ENCODE assay signal across 10 cellular contexts in genomic region chrX:106952988-106953387, GRCh38. TPM values are rescaled to one million over a fixed set of nuclear protein-coding genes. Genes with fewer than 3 reads are reported as not detected.
A peak's percentile ranks its signal among the peaks of the same experiment; 100 is the strongest.
DNase-seq lines count a peak whose midpoint lies in the region; ATAC-seq and TF ChIP-seq lines count a peak whose summit lies in the region.
"Had no signal": no experiment of that assay in that cellular context is flagged by ENCODE, and none has a peak within 500 bp of the region (broad histone marks: within the 10 kb centered on the region; RNA-seq: fewer than 3 reads in every experiment).

No MANE protein-coding gene starts in this region.

- no peaks in the 10 kb centered on the region for H3K9me3 Mint-ChIP-seq in activated CD8-positive, alpha-beta memory T cell treated with anti-CD3 and anti-CD28 coated beads, Interleukin-2, amount 10 ng/mL, durations not matched to agents 7 days and 5 days (ENCODE audit: low read depth)

- peak; percentile 32 for TF ChIP-seq RAD21 in IMR-90 (IDR thresholded peaks at IDR 0.05; ENCODE audit: low read length)

- no peak overlapping the region for H3K4me2 ChIP-seq in IMR-90 (ENCODE audit: low read depth, low read length)

- H2BK15ac ChIP-seq in IMR-90 (ENCODE audit: low read depth, low read length), result no peak overlapping the region

- BruUV-seq in IMR-90 (replicated peaks; lab: Mats Ljungman, UMichigan), result no TSS peak

- H3K27me3 ChIP-seq in BE2C, result no peaks in the 10 kb centered on the region
- H3K27me3 ChIP-seq in IMR-90 (ENCODE audit: control insufficient read depth, insufficient read depth, low read length), result no peaks in the 10 kb centered on the region; the same call in 1 of the 2 replicates

- H2AK9ac ChIP-seq in IMR-90 (replicated peaks; ENCODE audit: low read depth, low read length, poor library complexity), result no peak overlapping the region

- no peaks in the 10 kb centered on the region for H3K9me1 ChIP-seq in IMR-90 (ENCODE audit: insufficient read depth, low read length)

- H2BK20ac ChIP-seq in IMR-90 (ENCODE audit: low read depth, low read length), result no peak overlapping the region

- CTCF ChIA-PET in IMR-90 (lab: Yijun Ruan, JAX), result no interaction called here
- CTCF ChIA-PET in activated CD8-positive, alpha-beta memory T cell treated with anti-CD3 and anti-CD28 coated beads, Interleukin-2, amount 10 ng/mL, durations not matched to agents 7 days and 5 days (lab: Charles Lee), result no interaction called here

- H3K27ac ChIP-seq in IMR-90 (ENCODE audit: insufficient read depth, low read length), result no peak overlapping the region

- TF ChIP-seq CTCF in BE2C (IDR thresholded peaks at IDR 0.05; ENCODE audit: low read depth, low read length) (peak; percentile 11; the same call in 1 of the 2 replicates), IMR-90 (conservative IDR thresholded peaks at IDR 0.05; ENCODE audit: low read depth, low read length) (peak; percentile 43), astrocyte of the cerebellum (IDR thresholded peaks at IDR 0.05; ENCODE audit: low read depth, low read length, missing control alignments) (peak; percentile 26)

- H3K36me3 Mint-ChIP-seq in activated CD8-positive, alpha-beta memory T cell treated with anti-CD3 and anti-CD28 coated beads, Interleukin-2, amount 10 ng/mL, durations not matched to agents 7 days and 5 days, result peaks cover 1% of the 10 kb centered on the region

- ATAC-seq in IMR-90 (ENCODE audit: low read depth), result peak; percentile 28; the same call in 1 of the 2 replicates
- no peak for ATAC-seq in HG02623 (IDR thresholded peaks at IDR 0.05; ENCODE audit: unreplicated experiment)
- no peak for ATAC-seq in GM19455 (IDR thresholded peaks at IDR 0.05; ENCODE audit: unreplicated experiment)
- ATAC-seq in activated CD8-positive, alpha-beta memory T cell treated with anti-CD3 and anti-CD28 coated beads, Interleukin-2, amount 10 ng/mL, durations not matched to agents 7 days and 5 days, result no peak

- no peak overlapping the region for H4K91ac ChIP-seq in IMR-90 (ENCODE audit: insufficient read depth, low read depth, low read length)

- no peak overlapping the region for H4K8ac ChIP-seq in IMR-90 (ENCODE audit: low read depth in 2 of 2, low read length in 2 of 2)

- H2BK120ac ChIP-seq in IMR-90 (ENCODE audit: low read depth, low read length), result no peak overlapping the region

- no peak for DNase-seq in BE2C
- no peak for DNase-seq in IMR-90
- DNase-seq in astrocyte of the cerebellum (ENCODE audit: low read depth), result no peak
- DNase-seq in left kidney (ENCODE audit: low read depth, low spot score), result peak; percentile 5
- no peak for DNase-seq in AG08396 (ENCODE audit: low spot score)
- no peak for DNase-seq in activated CD8-positive, alpha-beta memory T cell treated with anti-CD3 and anti-CD28 coated beads, Interleukin-2, amount 10 ng/mL, durations not matched to agents 7 days and 5 days
- DNase-seq: NCI-H345, substantia nigra had no signal

- no peak overlapping the region for H3K18ac ChIP-seq in IMR-90 (ENCODE audit: low read depth, low read length)

- intact Hi-C loops in IMR-90 (cut with micrococcal nuclease), result loop anchor here (1.0 kb wide), 1 partner anchor 59 kb away; no protein-coding TSS in a partner anchor

- no peak for TF ChIP-seq POLR2A in IMR-90 (IDR thresholded peaks at IDR 0.05; ENCODE audit: low read depth, low read length)

- H3K27me3 Mint-ChIP-seq in activated CD8-positive, alpha-beta memory T cell treated with anti-CD3 and anti-CD28 coated beads, Interleukin-2, amount 10 ng/mL, durations not matched to agents 7 days and 5 days, result no peaks in the 10 kb centered on the region

- no peak overlapping the region for H3K9ac ChIP-seq in IMR-90 (ENCODE audit: low read depth, low read length)

- H3K79me1 ChIP-seq in IMR-90 (ENCODE audit: low read depth in 1 of 2, low read length in 2 of 2), result no peaks in the 10 kb centered on the region; a peak in 1 of 4 replicates

- H3K4me3 Mint-ChIP-seq in activated CD8-positive, alpha-beta memory T cell treated with anti-CD3 and anti-CD28 coated beads, Interleukin-2, amount 10 ng/mL, durations not matched to agents 7 days and 5 days, result no peak overlapping the region

- in situ Hi-C loops in IMR-90 (cut with MboI; ENCODE audit: low sequenced_read_pairs), result no loop called here
- in situ Hi-C loops in astrocyte of the cerebellum (cut with HindIII; ENCODE audit: low sequenced_read_pairs), result no loop called here

- POLR2A ChIA-PET in IMR-90 (lab: Charles Lee; ENCODE audit: unreplicated experiment), result no interaction called here

- no peak overlapping the region for H3K23ac ChIP-seq in IMR-90 (ENCODE audit: low read depth, low read length)

- no peak overlapping the region for H3K14ac ChIP-seq in IMR-90 (replicated peaks; ENCODE audit: low read depth, low read length)

- no peaks in the 10 kb centered on the region for H3K36me3 ChIP-seq in BE2C
- H3K36me3 ChIP-seq in IMR-90 (ENCODE audit: control insufficient read depth, insufficient read depth, low read length), result peaks cover 7% of the 10 kb centered on the region

- WGBS in IMR-90 (ENCODE audit: extremely low coverage in 2 of 2, insufficient read length in 1 of 2), 2 experiments, result no CpG with 5 or more reads among the region's 1 CpG

- dilution Hi-C loops in IMR-90 (cut with HindIII; ENCODE audit: low sequenced_read_pairs, unreplicated experiment), result no loop called here

- no peak overlapping the region for H3K56ac ChIP-seq in IMR-90 (ENCODE audit: extremely low read depth, insufficient read depth, low read length)

- no peaks in the 10 kb centered on the region for H3K4me1 Mint-ChIP-seq in activated CD8-positive, alpha-beta memory T cell treated with anti-CD3 and anti-CD28 coated beads, Interleukin-2, amount 10 ng/mL, durations not matched to agents 7 days and 5 days

- H3K4me1 ChIP-seq in BE2C, result 0 out of 2 replicates have a peak, but pooled peaks cover 4% of the 10 kb centered on the region
- peaks cover 5% of the 10 kb centered on the region; the same call in 1 of the 2 replicates for H3K4me1 ChIP-seq in IMR-90 (ENCODE audit: control insufficient read depth, insufficient read depth, low read length)

- no peak overlapping the region for H2BK5ac ChIP-seq in IMR-90 (ENCODE audit: low read depth, low read length, poor library complexity, severe bottlenecking)

- no peaks in the 10 kb centered on the region for H4K20me1 ChIP-seq in IMR-90 (ENCODE audit: insufficient read depth, low read length)

- no peak overlapping the region for H3K4me3 ChIP-seq in BE2C (ENCODE audit: low read depth, low read length)
- H3K4me3 ChIP-seq in IMR-90 (ENCODE audit: insufficient read depth, low read depth, low read length), result no peak overlapping the region
- H3K4me3 ChIP-seq in astrocyte of the cerebellum (ENCODE audit: low read depth, low read length), result no peak overlapping the region

- no peak overlapping the region for H2AK5ac ChIP-seq in IMR-90 (ENCODE audit: low read depth, low read length)

- H3K27ac Mint-ChIP-seq in activated CD8-positive, alpha-beta memory T cell treated with anti-CD3 and anti-CD28 coated beads, Interleukin-2, amount 10 ng/mL, durations not matched to agents 7 days and 5 days, result no peak overlapping the region

- no peak overlapping the region for H4K5ac ChIP-seq in IMR-90 (ENCODE audit: low read depth, low read length)

- H3K9me3 ChIP-seq in BE2C (no peaks in the 10 kb centered on the region), IMR-90 (ENCODE audit: control insufficient read depth, insufficient read depth, low read length) (no peaks in the 10 kb centered on the region)

- no peak overlapping the region for H3K4ac ChIP-seq in IMR-90 (ENCODE audit: low read depth, low read length)

- H2AFZ ChIP-seq in IMR-90 (replicated peaks; ENCODE audit: low read length, poor library complexity), result no peak overlapping the region

TF ChIP-seq in IMR-90, 13 proteins besides CTCF, POLR2A, EP300 and RAD21 (continues in another document):
- TF ChIP-seq ELK1 (IDR thresholded peaks at IDR 0.05; ENCODE audit: borderline replicate concordance, low read depth, low read length), result no peak
- TF ChIP-seq SMC3 (IDR thresholded peaks at IDR 0.05; ENCODE audit: low read depth, low read length), result peak; percentile 55
- TF ChIP-seq RCOR1 (IDR thresholded peaks at IDR 0.05; ENCODE audit: insufficient replicate concordance, low read length), result no peak

RNA-seq across cellular contexts. Expression of gene CLDN2, which starts 32.8 kb away (rescaled TPM):
- not detected for polyA plus RNA-seq in BE2C (2012; ENCODE audit: insufficient read depth, insufficient read length, low read depth)
- total RNA-seq in IMR-90 (2012; rRNA removed), result not detected in 2 replicates
- 0.03 TPM in 2 replicates for polyA plus RNA-seq in IMR-90 (2012; rRNA removed)
- polyA plus RNA-seq in IMR-90 (2012; cell fraction: cytosol; rRNA removed), result 0.01 TPM in 1 of 2 replicates, not detected in the other
- polyA plus RNA-seq in IMR-90 (2012; cell fraction: nucleus; rRNA removed; ENCODE audit: low replicate concordance), result 0.02 and 0.08 TPM in 2 replicates
- not detected for total RNA-seq in activated CD8-positive, alpha-beta memory T cell treated with anti-CD3 and anti-CD28 coated beads, Interleukin-2, amount 10 ng/mL, durations not matched to agents 7 days and 5 days

RNA-seq across cellular contexts. Expression of gene MORC4, which starts 47.0 kb away (rescaled TPM):
- polyA plus RNA-seq in BE2C (2012; ENCODE audit: insufficient read depth, insufficient read length, low read depth), result 2.2 TPM
- 33.1 and 34.2 TPM in 2 replicates for total RNA-seq in IMR-90 (2012; rRNA removed)
- 13.6 and 17.5 TPM in 2 replicates for polyA plus RNA-seq in IMR-90 (2012; rRNA removed)
- polyA plus RNA-seq in IMR-90 (2012; cell fraction: cytosol; rRNA removed), result 3.7 and 4.5 TPM in 2 replicates
- 4.6 and 29.1 TPM in 2 replicates for polyA plus RNA-seq in IMR-90 (2012; cell fraction: nucleus; rRNA removed; ENCODE audit: low replicate concordance)
- total RNA-seq in activated CD8-positive, alpha-beta memory T cell treated with anti-CD3 and anti-CD28 coated beads, Interleukin-2, amount 10 ng/mL, durations not matched to agents 7 days and 5 days, result 1 to 10 TPM; 7.3 to 8.4 TPM

RNA-seq across cellular contexts. Expression of gene RIPPLY1, which starts 49.8 kb away (rescaled TPM):
- not detected for polyA plus RNA-seq in BE2C (2012; ENCODE audit: insufficient read depth, insufficient read length, low read depth)
- not detected in 2 replicates for total RNA-seq in IMR-90 (2012; rRNA removed)
- polyA plus RNA-seq in IMR-90 (2012; rRNA removed), result not detected in 2 replicates
- not detected in 2 replicates for polyA plus RNA-seq in IMR-90 (2012; cell fraction: cytosol; rRNA removed)
- polyA plus RNA-seq in IMR-90 (2012; cell fraction: nucleus; rRNA removed; ENCODE audit: low replicate concordance), result 0.07 and 0.15 TPM in 2 replicates
- not detected for total RNA-seq in activated CD8-positive, alpha-beta memory T cell treated with anti-CD3 and anti-CD28 coated beads, Interleukin-2, amount 10 ng/mL, durations not matched to agents 7 days and 5 days
